In the genomic region with DNA sequence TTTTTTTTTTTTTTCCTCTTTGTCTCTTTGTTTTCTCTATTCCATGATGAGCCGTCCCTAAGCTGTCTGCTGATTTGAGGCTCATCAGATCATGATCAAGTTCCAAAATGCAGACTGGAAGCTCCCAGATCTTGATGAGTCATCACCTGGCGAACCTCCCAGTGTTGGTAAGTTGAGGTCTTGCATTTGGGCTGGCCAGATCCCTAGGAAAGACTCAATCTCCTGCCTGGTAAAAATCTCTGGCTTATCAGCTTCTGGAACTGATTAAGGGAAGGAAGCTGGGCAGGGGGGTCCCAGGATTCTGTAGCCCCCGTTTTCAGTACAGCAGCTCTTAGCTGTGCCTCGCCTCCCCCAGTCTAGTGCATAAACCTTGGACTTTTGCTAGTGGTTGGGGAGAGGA, we compare ENCODE assay signal across 10 cellular contexts.
DNase-seq lines count a peak whose midpoint lies in the region; FAIRE-seq and TF ChIP-seq lines count a peak whose summit lies in the region.
"Had no signal": no experiment of that assay in that cellular context is flagged by ENCODE, and none has a peak within 500 bp of the region (broad histone marks: within the 10 kb centered on the region; RNA-seq: fewer than 3 reads in every experiment).

No MANE protein-coding gene starts in this region.

- H4K8ac ChIP-seq in H1 (ENCODE audit: extremely low read depth, insufficient read depth, low read length) (no peak overlapping the region), trophoblast cell (ENCODE audit: low read depth, low read length) (no peak overlapping the region)

- WGBS in H1 (ENCODE audit: extremely low coverage in 1 of 2, insufficient coverage in 1 of 2, insufficient read length in 1 of 2, insufficient replicate concordance in 2 of 2, low coverage in 1 of 2, low lambda C conversion rate in 2 of 2, missing lambda C conversion rate in 1 of 2), 2 experiments, result 67% methylated on average over 4 of the region's 4 CpGs; no CpG with 5 or more reads in 1 of the 2 experiments
- no CpG with 5 or more reads among the region's 4 CpGs for WGBS in trophoblast cell (ENCODE audit: extremely low coverage, insufficient coverage, insufficient read length)

- H3K14ac ChIP-seq in H1 (ENCODE audit: insufficient read length) (no peak overlapping the region), trophoblast cell (ENCODE audit: low read length) (no peak overlapping the region)

- H3K4me3 ChIP-seq in H1 (ENCODE audit: extremely low read depth in 1 of 4, insufficient read depth in 2 of 4, low read depth in 3 of 4, low read length in 4 of 4) (no peak overlapping the region), trophoblast cell (ENCODE audit: low read depth, low read length) (no peak overlapping the region)

- H2BK15ac ChIP-seq in H1 (ENCODE audit: low read length), result no peak overlapping the region

- no peak overlapping the region for H2BK120ac ChIP-seq in H1 (replicated peaks; ENCODE audit: low read depth, low read length)
- H2BK120ac ChIP-seq in trophoblast cell (ENCODE audit: insufficient read depth, low read length, poor library complexity), result no peak overlapping the region

- H3K27me3 ChIP-seq in H1 (replicated peaks in 1 of 4; ENCODE audit: control insufficient read depth in 3 of 4, extremely low read depth in 1 of 4, insufficient read depth in 3 of 4, low read length in 3 of 4) (no peaks in the 10 kb centered on the region; a peak in 2 of 7 replicates), trophoblast cell (ENCODE audit: insufficient read depth, low read length) (no peaks in the 10 kb centered on the region)

- H3K4me2 ChIP-seq in H1 (ENCODE audit: insufficient read depth in 1 of 2, low read depth in 2 of 2, low read length in 2 of 2) (no peak overlapping the region), trophoblast cell (ENCODE audit: low read length) (no peak overlapping the region)

- H3K79me1 ChIP-seq in H1 (ENCODE audit: low read depth, low read length) (no peaks in the 10 kb centered on the region), trophoblast cell (ENCODE audit: low read length) (no peaks in the 10 kb centered on the region)

- TF ChIP-seq CTCF in H1 (IDR thresholded peaks at IDR 0.05; ENCODE audit: control extremely low read depth in 1 of 3, insufficient read depth in 1 of 3, low read depth in 1 of 3, low read length in 3 of 3), result no peak
- no peak for TF ChIP-seq CTCF in GM10266 (IDR thresholded peaks at IDR 0.05; ENCODE audit: control insufficient read depth, insufficient read depth, low read depth, missing control alignments)

- no peak overlapping the region; the same call in 1 of the 2 replicates for H2AFZ ChIP-seq in H1 (ENCODE audit: low read length)
- no peak overlapping the region for H2AFZ ChIP-seq in trophoblast cell (ENCODE audit: insufficient read depth, low read length, poor library complexity)

- no peak overlapping the region for H3K56ac ChIP-seq in H1 (replicated peaks; ENCODE audit: insufficient read length, low read depth, low read length)

- peak overlapping the region; percentile 15; the same call in 1 of the 2 replicates for H3K18ac ChIP-seq in H1 (ENCODE audit: extremely low read depth, low read length)
- H3K18ac ChIP-seq in trophoblast cell (ENCODE audit: low read length), result no peak overlapping the region

- no peak for TF ChIP-seq POLR2A in H1 (IDR thresholded peaks at IDR 0.05; ENCODE audit: control extremely low read depth in 1 of 2, low read depth in 2 of 2, low read length in 2 of 2)

- POLR2A ChIA-PET in H1 (lab: Charles Lee; ENCODE audit: partially characterized antibody), result interaction anchor here (1.5 to 1.9 kb wide), 2 partner anchors 13 to 16 kb away, joined by 3 to 4 read pairs; no protein-coding TSS in a partner anchor

- H3K79me2 ChIP-seq in H1 (ENCODE audit: control insufficient read depth in 1 of 2, insufficient read depth in 2 of 2, low read length in 2 of 2) (no peaks in the 10 kb centered on the region), trophoblast cell (ENCODE audit: control insufficient read depth, insufficient read depth, low read length, poor library complexity) (no peaks in the 10 kb centered on the region)

- no peak for FAIRE-seq in H1 (lab: Jason Lieb, UNC)

- H3K4ac ChIP-seq in H1 (replicated peaks; ENCODE audit: insufficient read length, low read depth, low read length) (no peak overlapping the region), trophoblast cell (ENCODE audit: low read depth, low read length) (no peak overlapping the region)

- H3K9ac ChIP-seq in H1 (replicated peaks in 1 of 4; ENCODE audit: extremely low read depth in 1 of 4, low read depth in 3 of 4, low read length in 3 of 4) (no peak overlapping the region), trophoblast cell (ENCODE audit: low read length) (no peak overlapping the region)

- H3K23ac ChIP-seq in H1 (ENCODE audit: insufficient read length) (no peak overlapping the region), trophoblast cell (ENCODE audit: low read length) (no peak overlapping the region)

- CTCF ChIA-PET in H1 (lab: Charles Lee; ENCODE audit: partially characterized antibody), result interaction anchor here (0.9 to 5.0 kb wide), 5 partner anchors 13 to 40 kb away, joined by 3 to 35 read pairs (median 4); no protein-coding TSS in a partner anchor

- H2AK5ac ChIP-seq in H1 (ENCODE audit: low read depth, low read length) (no peak overlapping the region), trophoblast cell (ENCODE audit: low read length) (no peak overlapping the region)

- no peak for TF ChIP-seq EP300 in H1 (IDR thresholded peaks at IDR 0.05; ENCODE audit: borderline replicate concordance in 1 of 2, low read depth in 2 of 2, low read length in 2 of 2)

- H3K4me1 ChIP-seq in H1 (replicated peaks in 1 of 4; ENCODE audit: control insufficient read depth in 3 of 4, insufficient read depth in 4 of 4, low read length in 3 of 4) (peaks cover 0 to 11% (median 5%) of the 10 kb centered on the region in 4 experiments; a peak in 4 of 7 replicates), trophoblast cell (ENCODE audit: control insufficient read depth in 1 of 2, insufficient read depth in 2 of 2, low read length in 2 of 2) (no peaks in the 10 kb centered on the region)

- no peak overlapping the region for H2BK5ac ChIP-seq in H1 (ENCODE audit: low read depth, low read length)
- H2BK5ac ChIP-seq in trophoblast cell (ENCODE audit: low read depth, low read length, poor library complexity), result no peak overlapping the region

- no peak overlapping the region; the same call in 1 of the 2 replicates for H2BK12ac ChIP-seq in H1 (ENCODE audit: low read depth, low read length)
- no peak overlapping the region for H2BK12ac ChIP-seq in trophoblast cell (ENCODE audit: low read length)

- H3K27ac ChIP-seq in H1 (ENCODE audit: low read depth, low read length) (no peak overlapping the region), trophoblast cell (ENCODE audit: low read depth, low read length) (no peak overlapping the region)

- H3K36me3 ChIP-seq in H1 (ENCODE audit: control insufficient read depth in 2 of 4, insufficient read depth in 4 of 4, low read length in 3 of 4) (no peaks in the 10 kb centered on the region), trophoblast cell (ENCODE audit: control insufficient read depth in 1 of 2, insufficient read depth in 2 of 2, low read length in 2 of 2) (no peaks in the 10 kb centered on the region)

- peak; percentile 28 for DNase-seq in NCI-H82 (lab: John Stamatoyannopoulos, UW)
- DNase-seq in NCI-H82 treated with DMSO at 0.1 percent for 48 hours (lab: John Stamatoyannopoulos, UW; ENCODE audit: unreplicated experiment), result no peak
- DNase-seq in NCI-H2196 treated with DMSO at 0.1 percent for 48 hours (lab: John Stamatoyannopoulos, UW; ENCODE audit: unreplicated experiment), result peak; percentile 54
- no peak for DNase-seq in H1 (ENCODE audit: low read depth in 1 of 2, low spot score in 2 of 2)
- DNase-seq in stromal cell of bone marrow (ENCODE audit: low read depth), result peak; percentile 70
- no peak for DNase-seq in GM10266 (ENCODE audit: extremely low spot score)
- no peak for DNase-seq in trophoblast cell
- DNase-seq in SKM-1 (lab: John Stamatoyannopoulos, UW; ENCODE audit: unreplicated experiment), result no peak
- DNase-seq: naive B cell; stimulated activated naive CD8-positive, alpha-beta T cell treated with anti-CD3 and anti-CD28 coated beads, Interleukin-15, amount 100 ng/mL, for 72 hours had no signal

- H3K9me3 ChIP-seq in H1 (ENCODE audit: insufficient read depth in 2 of 2, low read depth in 1 of 2, low read length in 1 of 2) (peaks cover 6 to 9% of the 10 kb centered on the region in 2 experiments; a peak in 2 of 4 replicates), trophoblast cell (ENCODE audit: insufficient read depth, low read depth, low read length) (peaks cover 11% of the 10 kb centered on the region)

- no peak overlapping the region for H4K12ac ChIP-seq in trophoblast cell (ENCODE audit: low read depth, low read length)

- H2BK20ac ChIP-seq in H1 (ENCODE audit: low read length), result no peak overlapping the region

- TF ChIP-seq RAD21 in H1 (IDR thresholded peaks at IDR 0.05 in 1 of 2, conservative IDR thresholded peaks at IDR 0.05 in 1 of 2; ENCODE audit: low read depth in 2 of 2, low read length in 2 of 2), result no peak

- no peaks in the 10 kb centered on the region for H4K20me1 ChIP-seq in H1 (replicated peaks in 1 of 2; ENCODE audit: control insufficient read depth in 1 of 2, insufficient read depth in 2 of 2, low read length in 2 of 2)

- H4K5ac ChIP-seq in H1 (ENCODE audit: insufficient read length, low read depth, low read length), result no peak overlapping the region

- H4K91ac ChIP-seq in H1 (replicated peaks; ENCODE audit: insufficient read length, low read length) (no peak overlapping the region), trophoblast cell (ENCODE audit: low read depth, low read length) (no peak overlapping the region)

- no peaks in the 10 kb centered on the region for H3K23me2 ChIP-seq in H1 (ENCODE audit: low read depth, low read length)

TF ChIP-seq in H1, 55 proteins besides CTCF, POLR2A, EP300 and RAD21 (continues in another document):
- TF ChIP-seq NANOG (IDR thresholded peaks at IDR 0.05; ENCODE audit: insufficient read depth, low read depth, low read length, poor library complexity, severe bottlenecking), result no peak
- no peak for TF ChIP-seq USF2 (IDR thresholded peaks at IDR 0.05; ENCODE audit: low read length)
- TF ChIP-seq SP2 (IDR thresholded peaks at IDR 0.05; ENCODE audit: low read length), result no peak
- no peak for TF ChIP-seq BACH1 (IDR thresholded peaks at IDR 0.05; ENCODE audit: low read length)
- no peak for TF ChIP-seq EGR1 (IDR thresholded peaks at IDR 0.05; ENCODE audit: borderline replicate concordance, low read depth, low read length)
- no peak for TF ChIP-seq PHF8 (conservative IDR thresholded peaks at IDR 0.05; ENCODE audit: low read depth, low read length)
- TF ChIP-seq CHD1 (IDR thresholded peaks at IDR 0.05; ENCODE audit: low read depth, low read length), result no peak
- no peak for TF ChIP-seq BRCA1 (IDR thresholded peaks at IDR 0.05; ENCODE audit: low read depth, low read length)

Comparison
In these comparisons a context has a peak if more than half of its experiments do, and no peak if none do; other contexts are left out.
1. DNase-seq: peak in NCI-H82 (single experiment), NCI-H2196 treated with DMSO at 0.1 percent for 48 hours (single experiment) and stromal cell of bone marrow (single experiment); none in NCI-H82 treated with DMSO at 0.1 percent for 48 hours (single experiment), H1 (0 of 2), GM10266 (single experiment), trophoblast cell (0 of 2) and SKM-1 (single experiment).